ENCODE assay signal across 1 cellular context in the genomic region with DNA sequence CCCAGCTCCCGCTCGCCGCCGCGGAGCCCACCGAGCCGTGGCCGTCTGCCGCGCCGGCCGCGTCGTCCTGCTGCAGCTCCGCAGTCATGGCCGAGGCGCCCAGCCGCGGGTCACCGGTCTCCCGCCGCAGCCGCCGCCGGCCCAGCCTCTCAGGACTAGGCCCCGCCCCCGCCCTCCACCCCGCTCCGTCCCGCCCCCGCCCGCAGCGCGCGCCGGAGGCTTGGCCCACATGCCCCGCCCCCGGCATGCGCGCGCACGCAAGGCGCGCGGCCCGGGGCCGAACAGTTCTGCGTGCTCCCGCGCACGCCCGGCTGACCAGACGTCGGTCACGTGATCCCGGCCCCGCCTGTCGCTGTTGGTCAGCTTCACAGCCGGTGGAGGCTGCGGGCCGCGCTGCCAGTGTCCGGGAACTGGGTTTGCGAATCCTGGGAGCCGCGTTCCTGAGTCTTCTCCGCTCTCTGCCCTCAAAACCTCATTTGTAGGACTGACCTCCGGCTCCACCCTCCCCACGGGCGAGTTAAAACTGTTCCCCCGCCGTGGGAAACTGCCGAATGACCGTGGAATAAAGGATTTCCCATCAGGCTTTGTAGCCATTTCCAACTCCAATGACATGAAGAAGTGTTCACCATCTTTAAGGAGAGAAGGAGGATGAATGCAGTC.
TF ChIP-seq lines count a peak whose summit lies in the region.

A gene with protein sequence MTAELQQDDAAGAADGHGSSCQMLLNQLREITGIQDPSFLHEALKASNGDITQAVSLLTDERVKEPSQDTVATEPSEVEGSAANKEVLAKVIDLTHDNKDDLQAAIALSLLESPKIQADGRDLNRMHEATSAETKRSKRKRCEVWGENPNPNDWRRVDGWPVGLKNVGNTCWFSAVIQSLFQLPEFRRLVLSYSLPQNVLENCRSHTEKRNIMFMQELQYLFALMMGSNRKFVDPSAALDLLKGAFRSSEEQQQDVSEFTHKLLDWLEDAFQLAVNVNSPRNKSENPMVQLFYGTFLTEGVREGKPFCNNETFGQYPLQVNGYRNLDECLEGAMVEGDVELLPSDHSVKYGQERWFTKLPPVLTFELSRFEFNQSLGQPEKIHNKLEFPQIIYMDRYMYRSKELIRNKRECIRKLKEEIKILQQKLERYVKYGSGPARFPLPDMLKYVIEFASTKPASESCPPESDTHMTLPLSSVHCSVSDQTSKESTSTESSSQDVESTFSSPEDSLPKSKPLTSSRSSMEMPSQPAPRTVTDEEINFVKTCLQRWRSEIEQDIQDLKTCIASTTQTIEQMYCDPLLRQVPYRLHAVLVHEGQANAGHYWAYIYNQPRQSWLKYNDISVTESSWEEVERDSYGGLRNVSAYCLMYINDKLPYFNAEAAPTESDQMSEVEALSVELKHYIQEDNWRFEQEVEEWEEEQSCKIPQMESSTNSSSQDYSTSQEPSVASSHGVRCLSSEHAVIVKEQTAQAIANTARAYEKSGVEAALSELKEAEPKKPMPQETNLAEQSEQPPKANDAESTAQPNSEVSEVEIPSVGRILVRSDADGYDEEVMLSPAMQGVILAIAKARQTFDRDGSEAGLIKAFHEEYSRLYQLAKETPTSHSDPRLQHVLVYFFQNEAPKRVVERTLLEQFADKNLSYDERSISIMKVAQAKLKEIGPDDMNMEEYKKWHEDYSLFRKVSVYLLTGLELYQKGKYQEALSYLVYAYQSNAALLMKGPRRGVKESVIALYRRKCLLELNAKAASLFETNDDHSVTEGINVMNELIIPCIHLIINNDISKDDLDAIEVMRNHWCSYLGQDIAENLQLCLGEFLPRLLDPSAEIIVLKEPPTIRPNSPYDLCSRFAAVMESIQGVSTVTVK (minus strand): TSS at position 159 of the 660 bp plus-strand sequence. CDS start 71 bp downstream, at position 88.

TF ChIP-seq in neural cell, 6 proteins besides CTCF, POLR2A, EP300 and RAD21 (continued from another document):
- peak; percentile 71 for TF ChIP-seq TAF1 (IDR thresholded peaks at IDR 0.05; ENCODE audit: low read depth)
- TF ChIP-seq EZH2 (IDR thresholded peaks at IDR 0.05; ENCODE audit: borderline replicate concordance, insufficient read depth, low read length, poor library complexity, severe bottlenecking) = no peak
- peak; percentile 83 for TF ChIP-seq POLR2AphosphoS5 (IDR thresholded peaks at IDR 0.05)
- no peak for TF ChIP-seq SMC3 (conservative IDR thresholded peaks at IDR 0.05; ENCODE audit: poor library complexity)
